Comparison of ENCODE assay signal across 8 cellular contexts in the genomic region with DNA sequence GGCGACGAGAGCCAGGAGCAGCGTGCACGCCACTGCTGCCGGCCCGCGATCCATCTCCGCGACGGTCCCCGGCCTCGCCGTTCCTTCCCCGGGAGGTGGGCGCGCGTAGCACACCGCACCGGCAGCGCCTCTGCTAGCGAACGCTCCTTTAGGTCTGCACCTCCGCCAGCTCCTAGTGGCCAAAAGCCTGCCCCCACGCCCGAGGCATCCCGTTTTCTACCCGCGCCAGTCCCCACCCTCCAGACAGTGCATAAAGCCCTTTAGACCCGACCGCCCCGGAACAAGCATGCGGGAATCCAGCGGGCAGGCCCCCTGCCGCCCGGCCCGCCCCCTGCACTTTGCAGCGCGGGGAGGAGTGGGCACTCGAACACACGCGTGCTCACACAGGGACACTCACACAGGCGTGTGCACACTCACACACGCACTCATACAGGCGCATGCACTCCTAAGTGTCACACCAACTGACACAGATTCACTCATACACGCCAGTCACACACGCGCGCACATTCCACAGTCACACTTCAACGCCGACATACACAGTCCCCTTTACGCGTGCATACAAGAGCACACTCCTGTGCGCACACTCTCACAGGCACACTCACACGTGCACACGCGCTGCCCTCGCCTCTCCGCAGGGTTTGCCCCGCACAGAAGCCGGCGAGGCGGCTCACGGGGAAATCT. TPM values are rescaled to one million over a fixed set of nuclear protein-coding genes. Genes with fewer than 3 reads are reported as not detected.
DNase-seq lines count a peak whose midpoint lies in the region; ATAC-seq and TF ChIP-seq lines count a peak whose summit lies in the region.

Gene LRP2, minus strand, starts transcription at position 189 of the 681 bp plus-strand sequence. Its CDS starts 135 bp downstream, at position 54.

- WGBS in spleen, 5 donors, result 0 to 2% (median 1%) methylated on average over 15 to 63 of the region's 63 CpGs

- no peak for TF ChIP-seq CTCF in PC-9 (conservative IDR thresholded peaks at IDR 0.05)
- TF ChIP-seq CTCF in brain microvascular endothelial cell (IDR thresholded peaks at IDR 0.05; ENCODE audit: low read depth, low read length, missing control alignments), result peak; percentile 9
- TF ChIP-seq CTCF in kidney epithelial cell (IDR thresholded peaks at IDR 0.05; ENCODE audit: insufficient read depth, low read length, poor library complexity, severe bottlenecking), result peak; percentile 4
- no peak for TF ChIP-seq CTCF in spleen (IDR thresholded peaks at IDR 0.05 in 8 of 11, conservative IDR thresholded peaks at IDR 0.05 in 3 of 11)

- TF ChIP-seq POLR2A in spleen (IDR thresholded peaks at IDR 0.05), result no peak

- H3K36me3 ChIP-seq in PC-9 (ENCODE audit: low read depth), result no peaks in the 10 kb centered on the region
- H3K36me3 ChIP-seq in brain microvascular endothelial cell (replicated peaks), result no peaks in the 10 kb centered on the region
- H3K36me3 ChIP-seq in kidney epithelial cell (ENCODE audit: control insufficient read depth, insufficient read depth, low read length), result no peaks in the 10 kb centered on the region
- H3K36me3 ChIP-seq in spleen, result no peaks in the 10 kb centered on the region

- no peaks in the 10 kb centered on the region for H4K20me1 ChIP-seq in PC-9 (ENCODE audit: insufficient read depth)

- CTCF ChIA-PET in PC-9 (lab: Charles Lee), result no interaction called here

- peak within 1 kb of the TSS; percentile 85 for H3K4me2 ChIP-seq in PC-9

- POLR2A ChIA-PET in PC-9 (lab: Charles Lee; ENCODE audit: unreplicated experiment), result no interaction called here

- H3K79me2 ChIP-seq in PC-9 (ENCODE audit: low read depth), result no peaks in the 10 kb centered on the region

- H3K27ac ChIP-seq in PC-9 (no peak within 1 kb of the TSS), brain microvascular endothelial cell (no peak within 1 kb of the TSS), spleen (no peak within 1 kb of the TSS)

- H3K9me2 ChIP-seq in PC-9 (ENCODE audit: insufficient read depth), result no peaks in the 10 kb centered on the region

- BruUV-seq in PC-9 (replicated peaks; lab: Mats Ljungman, UMichigan), result no TSS peak

- H3K4me3 ChIP-seq in PC-9, result no peak within 1 kb of the TSS; the same call in 1 of the 2 replicates
- H3K4me3 ChIP-seq in brain microvascular endothelial cell (ENCODE audit: low read depth, low read length), result peak within 1 kb of the TSS; percentile 55
- peak within 1 kb of the TSS; percentile 20 for H3K4me3 ChIP-seq in kidney epithelial cell (ENCODE audit: low read depth, low read length)
- H3K4me3 ChIP-seq in spleen, result peak within 1 kb of the TSS; percentile 41 to 76 (median 56)

- intact Hi-C loops in PC-9 (cut with micrococcal nuclease; ENCODE audit: unreplicated experiment), result no loop called here
- intact Hi-C loops in spleen (cut with DNase I; ENCODE audit: low total_unique reads), result no loop called here

- no peak within 1 kb of the TSS for H2AFZ ChIP-seq in PC-9

- DNase-seq in DMS53 treated with DMSO at 0.1 percent for 48 hours (lab: John Stamatoyannopoulos, UW; ENCODE audit: unreplicated experiment), result peak; percentile 25
- DNase-seq in PC-9, result no peak
- no peak for DNase-seq in brain microvascular endothelial cell
- DNase-seq in kidney epithelial cell (ENCODE audit: low read depth), result no peak
- DNase-seq in spleen, result no peak
- no peak for DNase-seq in GM19238 (ENCODE audit: insufficient read length, low spot score)

- ATAC-seq in GM18858 (IDR thresholded peaks at IDR 0.05; ENCODE audit: unreplicated experiment) (no peak), GM21360 (IDR thresholded peaks at IDR 0.05; ENCODE audit: unreplicated experiment) (no peak)

- in situ Hi-C loops in brain microvascular endothelial cell (cut with HindIII; ENCODE audit: low pct_ligation_motif_present, low sequenced_read_pairs), result no loop called here

- H3K4me1 ChIP-seq in PC-9 (replicated peaks; ENCODE audit: insufficient read depth), result no peaks in the 10 kb centered on the region; the same call in 1 of the 2 replicates
- H3K4me1 ChIP-seq in spleen, result peaks cover 15 to 47% (median 40%) of the 10 kb centered on the region in 6 donors

- H3F3A ChIP-seq in PC-9 (ENCODE audit: insufficient read depth, low read depth), result no peaks in the 10 kb centered on the region

- H3K27me3 ChIP-seq in PC-9 (ENCODE audit: insufficient read depth, low read depth) (peaks cover 14% of the 10 kb centered on the region), brain microvascular endothelial cell (replicated peaks) (peaks cover 39% of the 10 kb centered on the region), kidney epithelial cell (ENCODE audit: control insufficient read depth, insufficient read depth, low read length) (peaks cover 46% of the 10 kb centered on the region), spleen (replicated peaks in 1 of 7) (peaks cover 0 to 78% (median 47%) of the 10 kb centered on the region in 7 donors)

- H3K9me3 ChIP-seq in PC-9 (ENCODE audit: insufficient read depth, low read depth), result no peaks in the 10 kb centered on the region
- no peaks in the 10 kb centered on the region for H3K9me3 ChIP-seq in spleen

RNA-seq across cellular contexts. Expression of gene LRP2, which starts in this region (rescaled TPM):
- total RNA-seq in PC-9 (2021) (not detected in 2 replicates), kidney epithelial cell (0.21 and 1.4 TPM in 2 replicates), spleen (not detected)
- polyA plus RNA-seq in spleen, result not detected

Comparison
In these comparisons a context has a peak if more than half of its experiments do, and no peak if none do; other contexts are left out.
1. CTCF ChIP-seq: peak in brain microvascular endothelial cell (single experiment) and kidney epithelial cell (single experiment); none in PC-9 (single experiment) and spleen (0 of 11).